Comparison of ENCODE assay signal across 8 cellular contexts in the genomic region with DNA sequence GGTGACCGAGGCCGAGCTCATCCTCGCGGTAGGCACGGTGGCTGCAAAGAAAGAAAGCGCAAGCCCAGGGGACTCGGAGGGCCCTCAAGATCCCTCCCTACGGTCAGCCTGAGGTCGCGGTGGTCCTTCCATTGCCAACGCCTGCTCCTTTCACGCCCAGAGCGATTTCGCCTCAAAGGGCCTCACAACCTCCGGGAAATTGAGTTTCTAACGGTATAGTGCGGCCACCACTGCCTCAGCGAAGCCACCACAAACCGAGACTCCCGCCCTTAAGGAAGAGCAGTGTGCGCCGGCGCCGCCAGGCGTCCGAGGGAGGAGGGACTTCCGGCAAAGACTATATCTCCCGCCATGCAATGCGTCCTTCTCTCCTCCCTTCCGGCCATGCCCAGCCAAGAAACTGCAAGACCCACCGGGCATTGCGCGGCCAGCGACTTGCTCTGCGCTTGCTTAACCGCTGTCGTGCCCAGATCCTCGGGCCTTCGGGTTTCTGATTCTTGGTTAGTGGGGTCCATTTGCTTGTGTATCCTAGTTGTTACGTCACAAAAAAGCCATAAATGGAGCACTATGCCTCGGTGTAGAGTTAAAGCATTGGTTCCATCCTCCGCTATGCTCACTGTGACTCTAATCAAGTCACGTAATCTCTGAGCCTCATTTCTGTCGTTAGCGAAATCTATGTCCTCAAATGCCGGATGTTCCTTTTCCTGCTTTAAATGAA. TPM values are rescaled to one million over a fixed set of nuclear protein-coding genes. Genes with fewer than 3 reads are reported as not detected.
DNase-seq lines count a peak whose midpoint lies in the region; ATAC-seq and TF ChIP-seq lines count a peak whose summit lies in the region.

A gene with protein sequence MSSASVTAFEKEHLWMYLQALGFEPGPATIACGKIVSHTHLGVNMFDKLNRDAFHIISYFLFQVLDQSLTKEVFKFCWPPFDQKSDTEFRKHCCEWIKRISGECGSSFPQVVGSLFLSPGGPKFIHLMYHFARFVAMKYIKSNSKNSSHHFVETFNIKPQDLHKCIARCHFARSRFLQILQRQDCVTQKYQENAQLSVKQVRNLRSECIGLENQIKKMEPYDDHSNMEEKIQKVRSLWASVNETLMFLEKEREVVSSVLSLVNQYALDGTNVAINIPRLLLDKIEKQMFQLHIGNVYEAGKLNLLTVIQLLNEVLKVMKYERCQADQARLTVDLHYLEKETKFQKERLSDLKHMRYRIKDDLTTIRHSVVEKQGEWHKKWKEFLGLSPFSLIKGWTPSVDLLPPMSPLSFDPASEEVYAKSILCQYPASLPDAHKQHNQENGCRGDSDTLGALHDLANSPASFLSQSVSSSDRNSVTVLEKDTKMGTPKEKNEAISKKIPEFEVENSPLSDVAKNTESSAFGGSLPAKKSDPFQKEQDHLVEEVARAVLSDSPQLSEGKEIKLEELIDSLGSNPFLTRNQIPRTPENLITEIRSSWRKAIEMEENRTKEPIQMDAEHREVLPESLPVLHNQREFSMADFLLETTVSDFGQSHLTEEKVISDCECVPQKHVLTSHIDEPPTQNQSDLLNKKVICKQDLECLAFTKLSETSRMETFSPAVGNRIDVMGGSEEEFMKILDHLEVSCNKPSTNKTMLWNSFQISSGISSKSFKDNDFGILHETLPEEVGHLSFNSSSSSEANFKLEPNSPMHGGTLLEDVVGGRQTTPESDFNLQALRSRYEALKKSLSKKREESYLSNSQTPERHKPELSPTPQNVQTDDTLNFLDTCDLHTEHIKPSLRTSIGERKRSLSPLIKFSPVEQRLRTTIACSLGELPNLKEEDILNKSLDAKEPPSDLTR (minus strand): TSS at position 274 of the 715 bp plus-strand sequence. CDS start 253 bp downstream, at position 21.

- DNase-seq in CD14-positive monocyte (ENCODE audit: low spot score) (peak; percentile 97), NCI-H748 (lab: John Stamatoyannopoulos, UW; ENCODE audit: unreplicated experiment) (peak; percentile 98), cortex of kidney (lab: John Stamatoyannopoulos, UW) (peak; percentile 41), left colon (peak; percentile 96 to 98)
- DNase-seq in activated CD4-positive, alpha-beta T cell treated with anti-CD3 and anti-CD28 coated beads, Interleukin-2, amount 50 U/mL, for 1 hour, result peak; percentile 94
- peak; percentile 90 for DNase-seq in stimulated activated CD4-positive, alpha-beta T cell treated with anti-CD3 and anti-CD28 coated beads, Interleukin-1b, Interleukin-23, amount 100 ng/mL, for 48 hours

- H3K9me3 Mint-ChIP-seq in CD14-positive monocyte, result peaks cover 0 to 2% (median 0%) of the 10 kb centered on the region in 7 donors

- H3K36me3 Mint-ChIP-seq in CD14-positive monocyte, result peaks cover 0 to 8% of the 10 kb centered on the region in 2 donors

- peak within 1 kb of the TSS; percentile 92 to 96 (median 95) for H3K27ac Mint-ChIP-seq in CD14-positive monocyte

- intact Hi-C loops in CD14-positive monocyte (cut with micrococcal nuclease) (loop anchor here in 1 of 2 donors (2.0 to 10.0 kb wide), 4 partner anchors 24 to 280 kb away; a partner anchor contains a TSS), left colon (cut with DNase I, micrococcal nuclease) (no loop called here)

- peaks cover 15% of the 10 kb centered on the region for H3K4me1 Mint-ChIP-seq in CD14-positive monocyte

- peak within 1 kb of the TSS; percentile 92 to 95 for H3K4me3 Mint-ChIP-seq in CD14-positive monocyte

- H3K27me3 Mint-ChIP-seq in CD14-positive monocyte (ENCODE audit: low read depth in 3 of 3), result no peaks in the 10 kb centered on the region

- ATAC-seq in GM19351 (IDR thresholded peaks at IDR 0.05; ENCODE audit: unreplicated experiment) (peak; percentile 98), HG03521 (IDR thresholded peaks at IDR 0.05; ENCODE audit: unreplicated experiment) (peak; percentile 99), left colon (peak; percentile 99)

- no peak for TF ChIP-seq CTCF in CD14-positive monocyte (IDR thresholded peaks at IDR 0.05)

RNA-seq across cellular contexts. Expression of the gene that starts here (rescaled TPM):
- polyA plus RNA-seq in CD14-positive monocyte, result 1 to 10 TPM; 1.3 to 2.3 TPM
- 1 to 10 TPM; 5.3 to 6.0 TPM for total RNA-seq in left colon

Comparison
In these comparisons a context has a peak if more than half of its experiments do, and no peak if none do; other contexts are left out.
1. Peak in every context shown above with its lines: DNase-seq and ATAC-seq.
2. DNase-seq: peak in every context shown above with its lines; median percentile 98 in NCI-H748; 97 in CD14-positive monocyte; 97 in left colon; 94 in activated CD4-positive, alpha-beta T cell treated with anti-CD3 and anti-CD28 coated beads, Interleukin-2, amount 50 U/mL, for 1 hour; 90 in stimulated activated CD4-positive, alpha-beta T cell treated with anti-CD3 and anti-CD28 coated beads, Interleukin-1b, Interleukin-23, amount 100 ng/mL, for 48 hours; 41 in cortex of kidney.